ENCODE assay signal across 8 cellular contexts in genomic region chr2:200373973-200374416, GRCh38.
DNase-seq lines count a peak whose midpoint lies in the region; ATAC-seq and TF ChIP-seq lines count a peak whose summit lies in the region.

No MANE protein-coding gene starts in this region.

- H4K20me1 ChIP-seq in KMS-11 (ENCODE audit: insufficient read depth): no peaks in the 10 kb centered on the region

- no peaks in the 10 kb centered on the region for H3K36me3 ChIP-seq in KMS-11 (ENCODE audit: insufficient read depth)
- H3K36me3 ChIP-seq in HAP-1 (replicated peaks): no peaks in the 10 kb centered on the region

- ATAC-seq in GM18502 (IDR thresholded peaks at IDR 0.05; ENCODE audit: poor library complexity, unreplicated experiment): peak; percentile 93
- peak; percentile 94 for ATAC-seq in GM21619 (IDR thresholded peaks at IDR 0.05; ENCODE audit: unreplicated experiment)
- peak; percentile 92 for ATAC-seq in stimulated activated naive CD8-positive, alpha-beta T cell treated with anti-CD3 and anti-CD28 coated beads, Interleukin-15, Interleukin-2, amounts not matched to agents 100 U/mL and 50 U/mL, for 24 hours

- TF ChIP-seq CTCF in KMS-11 (conservative IDR thresholded peaks at IDR 0.05; ENCODE audit: low read depth, low read length): no peak

- no peaks in the 10 kb centered on the region for H3K79me2 ChIP-seq in KMS-11 (ENCODE audit: insufficient read depth, low read depth)

- peak overlapping the region; percentile 15; the same call in 1 of the 2 replicates for H2AFZ ChIP-seq in KMS-11 (ENCODE audit: low read depth)

- H3K9ac ChIP-seq in KMS-11: peak overlapping the region; percentile 39; the same call in 1 of the 2 replicates

- H3K27me3 ChIP-seq in KMS-11 (ENCODE audit: insufficient read depth, low read depth) (no peaks in the 10 kb centered on the region), HAP-1 (ENCODE audit: low read depth) (no peaks in the 10 kb centered on the region)

- peak; percentile 6 for DNase-seq in effector CD4-positive, alpha-beta T cell
- DNase-seq in stimulated activated naive CD8-positive, alpha-beta T cell treated with anti-CD3 and anti-CD28 coated beads, Interleukin-15, Interleukin-2, amounts not matched to agents 100 U/mL and 50 U/mL, for 24 hours: no peak
- no peak for DNase-seq in HAP-1 (ENCODE audit: low spot score in 2 of 2)
- no peak for DNase-seq in islet precursor cell
- DNase-seq in GM19240 (ENCODE audit: insufficient read length, low spot score): no peak

- H3K4me3 ChIP-seq in KMS-11 (IDR thresholded peaks at IDR 0.05; ENCODE audit: insufficient read depth, low read depth, low read length) (peak overlapping the region; percentile 40), HAP-1 (no peak overlapping the region)

- no peaks in the 10 kb centered on the region for H3K9me3 ChIP-seq in HAP-1

- in situ Hi-C loops in HAP-1 (cut with MboI; ENCODE audit: low sequenced_read_pairs): no loop called here

- H3K4me1 ChIP-seq in KMS-11 (ENCODE audit: low read depth, poor library complexity, severe bottlenecking): peaks cover 28% of the 10 kb centered on the region
- H3K4me1 ChIP-seq in HAP-1: peaks cover 5% of the 10 kb centered on the region

- peak overlapping the region; percentile 100 for H3K4me2 ChIP-seq in KMS-11

- peak overlapping the region; percentile 57 for H3K27ac ChIP-seq in KMS-11
